Comparison of ENCODE assay signal across 1 cellular context in the genomic region with DNA sequence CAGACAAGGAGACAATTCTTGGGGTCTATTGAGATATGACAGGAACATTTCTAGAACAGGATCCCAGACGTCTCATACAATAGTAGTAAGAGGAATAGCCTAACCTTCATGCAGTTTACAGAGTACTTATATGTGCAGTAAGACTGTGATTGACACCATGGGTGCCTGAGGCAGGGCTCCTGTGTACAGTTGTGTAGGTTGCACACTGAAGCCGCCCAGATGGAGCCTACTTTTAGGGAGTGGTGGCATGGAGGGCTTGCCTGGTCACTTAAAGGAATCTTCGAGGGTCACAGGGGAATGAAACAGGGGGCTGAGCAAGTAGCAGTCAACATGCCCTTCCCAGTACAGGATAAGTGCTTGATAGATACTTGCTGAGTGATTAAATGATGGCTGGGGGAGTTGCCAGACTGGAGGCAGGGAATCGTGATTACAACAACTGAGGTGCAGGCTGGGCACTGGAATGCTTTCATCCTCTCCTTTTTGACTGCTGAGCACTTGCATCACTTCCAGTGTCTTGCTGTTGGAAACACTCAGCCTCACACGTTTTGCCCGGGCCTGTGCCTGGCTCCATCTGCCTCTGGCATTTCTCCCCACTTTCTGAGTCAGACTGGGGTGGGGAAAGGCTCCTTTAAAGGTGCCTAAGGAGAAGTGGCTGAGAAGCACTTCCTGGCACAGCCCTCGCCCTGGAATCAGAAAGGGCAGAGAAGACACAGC.
TF ChIP-seq lines count a peak whose summit lies in the region.

No MANE protein-coding gene starts in this region.

TF ChIP-seq in HepG2, 621 proteins besides CTCF, POLR2A, EP300 and RAD21 (continued from another document):
- TF ChIP-seq GPBP1L1 (CRISPR knock-in tag; IDR thresholded peaks at IDR 0.05) (no peak), POLR2G (IDR thresholded peaks at IDR 0.05; ENCODE audit: low read depth, low read length) (no peak)
TF ChIP-seq in HepG2: peak in this region for 4.
